Comparison of ENCODE assay signal across 1 cellular context in genomic region chr5:139369181-139369580, GRCh38.
TF ChIP-seq lines count a peak whose summit lies in the region.

No MANE protein-coding gene starts in this region.

TF ChIP-seq in SK-N-SH treated with all-trans-retinoic acid at 6 μM for 48 hours, 23 proteins besides CTCF, POLR2A, EP300 and RAD21 (continued from another document):
- no peak for TF ChIP-seq ZNF565 (CRISPR knock-in tag; conservative IDR thresholded peaks at IDR 0.05; ENCODE audit: low read depth)
- no peak for TF ChIP-seq RARB (CRISPR knock-in tag; IDR thresholded peaks at IDR 0.05)
- TF ChIP-seq CREB5 (CRISPR knock-in tag; IDR thresholded peaks at IDR 0.05; ENCODE audit: low read depth), result no peak
- TF ChIP-seq PATZ1 (CRISPR knock-in tag; IDR thresholded peaks at IDR 0.05; ENCODE audit: borderline replicate concordance), result no peak
- no peak for TF ChIP-seq CSRNP3 (CRISPR knock-in tag; IDR thresholded peaks at IDR 0.05)
- TF ChIP-seq OSR1 (CRISPR knock-in tag; IDR thresholded peaks at IDR 0.05), result no peak
- no peak for TF ChIP-seq ARNTL (CRISPR knock-in tag; IDR thresholded peaks at IDR 0.05; ENCODE audit: borderline replicate concordance, low read depth)
- no peak for TF ChIP-seq GLIS3 (CRISPR knock-in tag; IDR thresholded peaks at IDR 0.05)
- no peak for TF ChIP-seq BACH2 (CRISPR knock-in tag; IDR thresholded peaks at IDR 0.05; ENCODE audit: borderline replicate concordance)
- TF ChIP-seq POU6F1 (CRISPR knock-in tag; IDR thresholded peaks at IDR 0.05; ENCODE audit: borderline replicate concordance, low read depth), result no peak
- no peak for TF ChIP-seq ZFP30 (CRISPR knock-in tag; IDR thresholded peaks at IDR 0.05)
